In genomic region chr2:37890893-37891495, GRCh38 we compare ENCODE assay signal across 8 cellular contexts. TPM values are rescaled to one million over a fixed set of nuclear protein-coding genes. Genes with fewer than 3 reads are reported as not detected.
DNase-seq lines count a peak whose midpoint lies in the region; TF ChIP-seq lines count a peak whose summit lies in the region.

No MANE protein-coding gene starts in this region.

- no peaks in the 10 kb centered on the region for H3K79me2 ChIP-seq in KMS-11 (ENCODE audit: insufficient read depth, low read depth)
- H3K79me2 ChIP-seq in parathyroid adenoma = no peaks in the 10 kb centered on the region

- H3K4me3 ChIP-seq in KMS-11 (IDR thresholded peaks at IDR 0.05; ENCODE audit: insufficient read depth, low read depth, low read length) = no peak overlapping the region
- no peak overlapping the region for H3K4me3 ChIP-seq in parathyroid adenoma (ENCODE audit: low read depth, low read length)
- no peak overlapping the region for H3K4me3 ChIP-seq in transverse colon

- H3K27me3 ChIP-seq in KMS-11 (ENCODE audit: insufficient read depth, low read depth) (no peaks in the 10 kb centered on the region), parathyroid adenoma (ENCODE audit: control insufficient read depth, insufficient read depth, low read length) (no peaks in the 10 kb centered on the region), transverse colon (no peaks in the 10 kb centered on the region)

- TF ChIP-seq CTCF in KMS-11 (conservative IDR thresholded peaks at IDR 0.05; ENCODE audit: low read depth, low read length) (peak; percentile 87), parathyroid adenoma (IDR thresholded peaks at IDR 0.05) (peak; percentile 70), transverse colon (IDR thresholded peaks at IDR 0.05) (peak; percentile 66 to 81 (median 75))

- H3K4me2 ChIP-seq in KMS-11 (no peak overlapping the region), parathyroid adenoma (ENCODE audit: low read length) (no peak overlapping the region)

- in situ Hi-C loops in transverse colon (cut with MboI; ENCODE audit: low pct_ligation_motif_present in 1 of 4, low pct_unique_long_range_greater_than_20kb in 1 of 4, low sequenced_read_pairs in 3 of 4) = loop anchor here in 2 of 4 donors (25.0 kb wide), 1 partner anchor 729 kb away; the partner anchor contains the start of gene EIF2AK2 (in 2 of the 2)

- H2AFZ ChIP-seq in KMS-11 (ENCODE audit: low read depth) (no peak overlapping the region), parathyroid adenoma (no peak overlapping the region)

- H3K4me1 ChIP-seq in KMS-11 (ENCODE audit: low read depth, poor library complexity, severe bottlenecking) (peaks cover 50% of the 10 kb centered on the region), parathyroid adenoma (no peaks in the 10 kb centered on the region), transverse colon (peaks cover 0 to 14% (median 2%) of the 10 kb centered on the region in 4 donors)

- DNase-seq in NCI-H1436 (lab: John Stamatoyannopoulos, UW) = peak; percentile 37
- DNase-seq in NCI-H1436 treated with DMSO at 0.1 percent for 48 hours (lab: John Stamatoyannopoulos, UW) = no peak
- peak; percentile 73 to 75 for DNase-seq in SHP77 (lab: John Stamatoyannopoulos, UW)
- DNase-seq in activated effector memory CD4-positive, alpha-beta T cell treated with anti-CD3 and anti-CD28 coated beads, Interleukin-2, amount 50 U/mL, for 16 hours = peak; percentile 85
- DNase-seq in germinal center (ENCODE audit: low spot score) = peak; percentile 74
- peak; percentile 80 for DNase-seq in transverse colon

- no peaks in the 10 kb centered on the region for H4K20me1 ChIP-seq in KMS-11 (ENCODE audit: insufficient read depth)

- H3K9ac ChIP-seq in KMS-11 (no peak overlapping the region), parathyroid adenoma (no peak overlapping the region)

- H3K9me3 ChIP-seq in parathyroid adenoma (ENCODE audit: control insufficient read depth, low read length) (no peaks in the 10 kb centered on the region), transverse colon (no peaks in the 10 kb centered on the region)

- TF ChIP-seq EP300 in transverse colon (IDR thresholded peaks at IDR 0.05; ENCODE audit: low read depth) = no peak

- intact Hi-C loops in transverse colon (cut with DNase I; ENCODE audit: low total_unique reads) = no loop called here

- no peak for TF ChIP-seq POLR2A in transverse colon (IDR thresholded peaks at IDR 0.05)

- 23% methylated on average over 4 to 8 of the region's 8 CpGs for WGBS in transverse colon (ENCODE audit: low coverage in 1 of 2), 2 donors

- H3K27ac ChIP-seq in KMS-11 (no peak overlapping the region), parathyroid adenoma (no peak overlapping the region), transverse colon (no peak overlapping the region)

- no peaks in the 10 kb centered on the region for H3K36me3 ChIP-seq in KMS-11 (ENCODE audit: insufficient read depth)
- H3K36me3 ChIP-seq in parathyroid adenoma (ENCODE audit: control insufficient read depth, insufficient read depth, low read length) = no peaks in the 10 kb centered on the region
- no peaks in the 10 kb centered on the region for H3K36me3 ChIP-seq in transverse colon

RNA-seq across cellular contexts. Expression of gene RMDN2, which starts 34.1 kb away (rescaled TPM):
- 10 to 100 TPM; 12.3 to 48.3 (median 28.9) TPM for total RNA-seq in transverse colon
